15 cellular contexts compared by ENCODE assay signal in the genomic region with DNA sequence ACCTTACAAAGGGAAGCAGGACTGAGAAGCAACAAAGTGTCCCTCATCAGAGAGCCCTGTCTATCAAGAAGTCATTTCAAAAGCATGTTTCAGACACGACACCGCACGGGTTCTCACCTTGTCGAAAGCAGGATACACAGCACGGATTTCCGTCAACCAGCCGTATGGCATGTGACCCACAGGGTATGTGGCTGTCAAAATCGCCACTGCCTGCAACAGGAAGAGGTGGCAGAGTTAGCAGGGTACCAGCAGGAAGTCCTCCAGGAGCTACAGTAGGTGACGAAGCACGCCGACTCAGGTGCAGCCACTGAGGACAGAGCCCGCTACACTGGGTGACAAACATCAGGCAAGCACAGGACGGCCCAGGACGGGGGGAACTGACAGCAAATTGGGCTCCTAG.
DNase-seq lines count a peak whose midpoint lies in the region; ATAC-seq and TF ChIP-seq lines count a peak whose summit lies in the region.
"Had no signal": no experiment of that assay in that cellular context is flagged by ENCODE, and none has a peak within 500 bp of the region (broad histone marks: within the 10 kb centered on the region; RNA-seq: fewer than 3 reads in every experiment).

No MANE protein-coding gene starts in this region.

- H3K4me3 Mint-ChIP-seq in naive thymus-derived CD8-positive, alpha-beta T cell = peak overlapping the region in 6 of 10 donors; percentile 8 to 68 (median 34)
- H3K4me3 Mint-ChIP-seq in stimulated activated naive CD8-positive, alpha-beta T cell treated with anti-CD3 and anti-CD28 coated beads, Interleukin-15, Interleukin-2, amounts not matched to agents 100 ng/mL and 50 ng/mL, for 24 hours = no peak overlapping the region
- H3K4me3 Mint-ChIP-seq: brain had no signal

- H3K27me3 Mint-ChIP-seq in naive thymus-derived CD8-positive, alpha-beta T cell = no peaks in the 10 kb centered on the region
- no peaks in the 10 kb centered on the region for H3K27me3 Mint-ChIP-seq in stimulated activated naive CD8-positive, alpha-beta T cell treated with anti-CD3 and anti-CD28 coated beads, Interleukin-15, Interleukin-2, amounts not matched to agents 100 ng/mL and 50 ng/mL, for 24 hours
- H3K27me3 Mint-ChIP-seq: brain had no signal

- peaks cover 5 to 70% (median 14%) of the 10 kb centered on the region in 3 donors for H3K36me3 Mint-ChIP-seq in naive thymus-derived CD8-positive, alpha-beta T cell
- H3K36me3 Mint-ChIP-seq in stimulated activated naive CD8-positive, alpha-beta T cell treated with anti-CD3 and anti-CD28 coated beads, Interleukin-15, Interleukin-2, amounts not matched to agents 100 ng/mL and 50 ng/mL, for 24 hours (ENCODE audit: low read depth) = peaks cover 82% of the 10 kb centered on the region

- H3K4me1 ChIP-seq in left ventricle myocardium inferior = peaks cover 47% of the 10 kb centered on the region
- H3K4me1 ChIP-seq: upper lobe of left lung had no signal

- peak overlapping the region; percentile 77 for H3K27ac ChIP-seq in left ventricle myocardium inferior (replicated peaks)
- no peak overlapping the region for H3K27ac ChIP-seq in substantia nigra (ENCODE audit: low read depth, low read length, poor library complexity, severe bottlenecking)
- H3K27ac ChIP-seq: upper lobe of left lung had no signal

- DNase-seq in left ventricle myocardium inferior (no peak), left ventricle myocardium superior (no peak), substantia nigra (lab: John Stamatoyannopoulos, UW) (no peak), NCI-H510A (lab: John Stamatoyannopoulos, UW) (no peak)
- DNase-seq in activated CD8-positive, alpha-beta memory T cell treated with anti-CD3 and anti-CD28 coated beads, Interleukin-2, amount 50 U/mL, for 24 hours (ENCODE audit: extremely low read depth) = peak; percentile 6
- peak in 7 of 10 donors; percentile 16 to 68 (median 44) for DNase-seq in naive thymus-derived CD8-positive, alpha-beta T cell
- DNase-seq: hippocampal formation; MG63; NCI-H187; NCI-H510A treated with DMSO at 0.1 percent for 48 hours; stimulated activated CD4-positive, alpha-beta T cell treated with anti-CD3 and anti-CD28 coated beads, Interleukin-12 subunit alpha, Interleukin-12 subunit beta, amount 100 ng/mL, for 4 hours had no signal

- no peak for ATAC-seq in left ventricle myocardium superior
- ATAC-seq in naive thymus-derived CD8-positive, alpha-beta T cell = peak; percentile 72 to 84
- no peak for ATAC-seq in GM18873 (IDR thresholded peaks at IDR 0.05; ENCODE audit: low FRiP score, unreplicated experiment)

- no peak for TF ChIP-seq CTCF in left ventricle myocardium inferior (IDR thresholded peaks at IDR 0.05; ENCODE audit: borderline replicate concordance)

- intact Hi-C loops in left ventricle myocardium inferior (cut with micrococcal nuclease) (no loop called here), left ventricle myocardium superior (cut with micrococcal nuclease) (no loop called here)

- H3K4me3 ChIP-seq in left ventricle myocardium inferior = no peak overlapping the region
- H3K4me3 ChIP-seq: MG63, upper lobe of left lung had no signal

- H3K27ac Mint-ChIP-seq in naive thymus-derived CD8-positive, alpha-beta T cell = peak overlapping the region; percentile 41 to 91 (median 82)
- H3K27ac Mint-ChIP-seq in stimulated activated naive CD8-positive, alpha-beta T cell treated with anti-CD3 and anti-CD28 coated beads, Interleukin-15, Interleukin-2, amounts not matched to agents 100 ng/mL and 50 ng/mL, for 24 hours = peak overlapping the region; percentile 3

- peaks cover 76% of the 10 kb centered on the region for H3K36me3 ChIP-seq in left ventricle myocardium inferior

- H3K9me3 Mint-ChIP-seq in naive thymus-derived CD8-positive, alpha-beta T cell = no peaks in the 10 kb centered on the region
- H3K9me3 Mint-ChIP-seq in stimulated activated naive CD8-positive, alpha-beta T cell treated with anti-CD3 and anti-CD28 coated beads, Interleukin-15, Interleukin-2, amounts not matched to agents 100 ng/mL and 50 ng/mL, for 24 hours = no peaks in the 10 kb centered on the region
- H3K9me3 Mint-ChIP-seq: brain had no signal

- peaks cover 17 to 39% (median 29%) of the 10 kb centered on the region in 4 donors for H3K4me1 Mint-ChIP-seq in naive thymus-derived CD8-positive, alpha-beta T cell
- H3K4me1 Mint-ChIP-seq in stimulated activated naive CD8-positive, alpha-beta T cell treated with anti-CD3 and anti-CD28 coated beads, Interleukin-15, Interleukin-2, amounts not matched to agents 100 ng/mL and 50 ng/mL, for 24 hours (ENCODE audit: low read depth) = peaks cover 55% of the 10 kb centered on the region

- H3K9me3 ChIP-seq in left ventricle myocardium inferior (replicated peaks) = no peaks in the 10 kb centered on the region
- H3K9me3 ChIP-seq: MG63, upper lobe of left lung had no signal

- POLR2A ChIA-PET in naive thymus-derived CD8-positive, alpha-beta T cell (lab: Charles Lee) = interaction anchor here (1.1 to 1.2 kb wide), 2 partner anchors 19 to 123 kb away, joined by 3 to 7 read pairs; no protein-coding TSS in a partner anchor

- no peaks in the 10 kb centered on the region for H3K27me3 ChIP-seq in left ventricle myocardium inferior (ENCODE audit: low read depth)
- H3K27me3 ChIP-seq: MG63, upper lobe of left lung had no signal

Comparison
In these comparisons a context has a peak if more than half of its experiments do, and no peak if none do; other contexts are left out.
1. DNase-seq: peak in activated CD8-positive, alpha-beta memory T cell treated with anti-CD3 and anti-CD28 coated beads, Interleukin-2, amount 50 U/mL, for 24 hours (single experiment) and naive thymus-derived CD8-positive, alpha-beta T cell (7 of 10); none in left ventricle myocardium inferior (single experiment), left ventricle myocardium superior (single experiment), substantia nigra (0 of 49) and NCI-H510A (single experiment).
2. ATAC-seq: peak in naive thymus-derived CD8-positive, alpha-beta T cell (2 of 2); none in left ventricle myocardium superior (single experiment) and GM18873 (single experiment).